In the genomic region with DNA sequence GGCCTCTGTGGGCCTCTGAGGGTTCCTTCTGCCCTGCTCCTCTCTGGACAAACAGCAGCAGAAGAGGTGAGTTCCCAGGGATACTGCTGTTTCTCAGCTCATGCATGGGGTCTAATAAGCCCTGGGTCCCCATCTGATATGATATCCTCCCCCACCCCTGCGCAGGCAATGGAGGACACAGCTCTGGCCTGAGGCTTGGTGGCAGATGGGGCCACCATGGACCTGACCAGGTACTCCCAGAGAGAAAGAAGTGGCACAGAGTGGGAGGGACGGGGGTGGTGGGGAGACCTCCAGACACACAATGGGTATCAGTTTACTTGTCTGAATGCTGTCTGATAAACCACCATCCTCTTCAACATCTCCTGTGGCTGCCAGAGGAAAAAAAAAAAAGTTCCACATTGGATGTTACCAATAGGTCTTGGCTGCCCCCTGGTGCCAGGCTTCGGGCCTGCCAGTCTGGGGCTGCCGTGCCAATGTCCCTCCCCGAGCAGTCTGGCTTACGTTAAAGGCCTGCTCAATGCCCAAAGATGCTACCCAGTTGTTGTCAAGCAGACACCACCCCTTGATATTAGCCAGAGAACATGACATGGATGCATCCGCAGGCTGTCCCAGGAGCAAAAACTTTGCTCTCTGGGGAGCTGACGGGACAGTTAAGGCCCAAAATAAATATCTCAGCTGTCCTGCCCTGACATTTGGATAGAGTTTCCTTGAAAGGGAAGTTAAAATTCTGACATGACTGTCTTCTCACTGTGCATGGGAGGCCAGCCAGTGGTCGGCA, we compare ENCODE assay signal across 1 cellular context.
A peak's percentile ranks its signal among the peaks of the same experiment; 100 is the strongest.
TF ChIP-seq lines count a peak whose summit lies in the region.

No MANE protein-coding gene starts in this region.

TF ChIP-seq in IMR-90, 13 proteins besides CTCF, POLR2A, EP300 and RAD21:
- TF ChIP-seq, protein P1, sequence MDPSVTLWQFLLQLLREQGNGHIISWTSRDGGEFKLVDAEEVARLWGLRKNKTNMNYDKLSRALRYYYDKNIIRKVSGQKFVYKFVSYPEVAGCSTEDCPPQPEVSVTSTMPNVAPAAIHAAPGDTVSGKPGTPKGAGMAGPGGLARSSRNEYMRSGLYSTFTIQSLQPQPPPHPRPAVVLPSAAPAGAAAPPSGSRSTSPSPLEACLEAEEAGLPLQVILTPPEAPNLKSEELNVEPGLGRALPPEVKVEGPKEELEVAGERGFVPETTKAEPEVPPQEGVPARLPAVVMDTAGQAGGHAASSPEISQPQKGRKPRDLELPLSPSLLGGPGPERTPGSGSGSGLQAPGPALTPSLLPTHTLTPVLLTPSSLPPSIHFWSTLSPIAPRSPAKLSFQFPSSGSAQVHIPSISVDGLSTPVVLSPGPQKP (IDR thresholded peaks at IDR 0.05; ENCODE audit: borderline replicate concordance, low read depth, low read length) = no peak
- no peak for TF ChIP-seq FOS (IDR thresholded peaks at IDR 0.05; ENCODE audit: low read depth, low read length)
- no peak for TF ChIP-seq CEBPB (IDR thresholded peaks at IDR 0.05; ENCODE audit: low read depth, low read length)
- no peak for TF ChIP-seq MAZ (IDR thresholded peaks at IDR 0.05; ENCODE audit: borderline replicate concordance, low read depth, low read length)
- TF ChIP-seq CHD1 (IDR thresholded peaks at IDR 0.05; ENCODE audit: low read depth, low read length) = no peak
- TF ChIP-seq SMC3 (IDR thresholded peaks at IDR 0.05; ENCODE audit: low read depth, low read length) = peak; percentile 94
- TF ChIP-seq MAFK (IDR thresholded peaks at IDR 0.05; ENCODE audit: low read depth, low read length) = no peak
- no peak for TF ChIP-seq BHLHE40 (IDR thresholded peaks at IDR 0.05; ENCODE audit: low read depth, low read length)
- TF ChIP-seq RCOR1 (IDR thresholded peaks at IDR 0.05; ENCODE audit: insufficient replicate concordance, low read length) = no peak
